In the genomic region with DNA sequence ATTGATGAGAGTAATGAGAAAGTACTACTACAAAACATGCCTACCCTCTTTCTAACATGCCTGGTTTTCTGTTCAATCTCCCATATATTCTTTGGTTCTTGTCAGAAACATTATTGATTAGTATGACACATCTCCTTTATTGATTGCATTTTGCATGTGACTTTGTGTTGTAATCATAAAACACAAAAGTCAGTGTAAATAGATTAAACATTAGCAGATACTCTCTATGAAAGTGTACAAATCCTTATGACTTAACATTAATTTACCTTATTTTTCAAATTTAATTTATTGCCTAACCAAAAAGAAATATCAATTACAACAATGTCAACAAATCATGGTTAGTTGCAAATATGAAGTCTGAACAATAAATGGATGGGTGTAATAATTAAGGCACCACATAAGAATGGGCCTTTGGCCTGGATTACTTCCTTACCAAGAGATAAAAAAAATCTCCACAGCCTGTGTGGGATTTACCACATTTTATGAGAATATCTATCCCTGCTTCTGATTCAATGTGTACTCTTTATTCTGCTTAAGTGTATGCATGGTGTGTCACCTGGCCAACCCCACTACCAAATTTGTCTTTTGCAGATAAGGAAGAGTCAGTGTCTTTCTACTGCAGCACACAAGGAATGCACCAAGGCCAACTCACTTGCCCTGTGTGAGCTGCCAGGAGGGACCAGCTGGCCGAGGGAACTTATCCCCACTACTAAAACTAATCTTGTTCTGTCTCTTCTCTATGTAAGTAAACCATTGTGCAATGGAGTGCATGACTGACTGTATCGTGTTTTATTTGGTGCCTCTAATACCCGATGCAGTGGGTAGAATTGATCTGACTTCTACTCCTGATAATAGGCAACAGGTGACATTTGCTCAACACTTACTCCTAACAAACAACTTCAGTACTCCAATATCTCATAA, we compare ENCODE assay signal across 22 cellular contexts.
DNase-seq lines count a peak whose midpoint lies in the region; ATAC-seq, FAIRE-seq and TF ChIP-seq lines count a peak whose summit lies in the region.
"Had no signal": no experiment of that assay in that cellular context is flagged by ENCODE, and none has a peak within 500 bp of the region (broad histone marks: within the 10 kb centered on the region; RNA-seq: fewer than 3 reads in every experiment).

No MANE protein-coding gene starts in this region.

- peaks cover 0 to 16% (median 8%) of the 10 kb centered on the region in 4 donors for H3K4me1 ChIP-seq in right lobe of liver
- H3K4me1 ChIP-seq in HepG2 (ENCODE audit: insufficient read depth, low read length) = no peaks in the 10 kb centered on the region
- no peaks in the 10 kb centered on the region for H3K4me1 ChIP-seq in HEK293 (ENCODE audit: control insufficient read depth, insufficient read depth, low read length)
- no peaks in the 10 kb centered on the region for H3K4me1 ChIP-seq in uterus
- H3K4me1 ChIP-seq: BLaER1, Caco-2 had no signal

- no peak for TF ChIP-seq EP300 in HepG2 (IDR thresholded peaks at IDR 0.05; ENCODE audit: low read depth in 2 of 2, low read length in 2 of 2)
- no peak for TF ChIP-seq EP300 in HepG2 (CRISPR knock-in tag; IDR thresholded peaks at IDR 0.05; ENCODE audit: borderline replicate concordance)

- no peaks in the 10 kb centered on the region for H4K20me1 ChIP-seq in HepG2 (ENCODE audit: insufficient read depth, low read length)
- no peaks in the 10 kb centered on the region for H4K20me1 ChIP-seq in SU-DHL-6 (ENCODE audit: low read depth, low read length)
- H4K20me1 ChIP-seq: BLaER1 had no signal

- no peak for TF ChIP-seq POLR2A in right lobe of liver (IDR thresholded peaks at IDR 0.05)
- no peak for TF ChIP-seq POLR2A in HepG2 (IDR thresholded peaks at IDR 0.05; ENCODE audit: insufficient read depth in 1 of 2, low read depth in 2 of 2, low read length in 2 of 2)
- TF ChIP-seq POLR2A in uterus (IDR thresholded peaks at IDR 0.05) = no peak

- POLR2A ChIA-PET in HepG2 (lab: Yijun Ruan, JAX) (no interaction called here), HEK293 (lab: Yijun Ruan, JAX) (no interaction called here)

- no peak for FAIRE-seq in HepG2 (lab: Jason Lieb, UNC)
- FAIRE-seq: GM12891, GM18507, H1 had no signal

- CTCF ChIA-PET in HepG2 (lab: Yijun Ruan, JAX; ENCODE audit: low intra/inter-chr PET ratio, low total read pairs) (no interaction called here), HEK293 (lab: Yijun Ruan, JAX) (no interaction called here)

- H3K36me3 ChIP-seq in right lobe of liver = no peaks in the 10 kb centered on the region
- H3K36me3 ChIP-seq in HepG2 (replicated peaks in 1 of 2; ENCODE audit: control insufficient read depth in 1 of 2, insufficient read depth in 2 of 2, low read length in 2 of 2) = no peaks in the 10 kb centered on the region
- no peaks in the 10 kb centered on the region for H3K36me3 ChIP-seq in HEK293 (ENCODE audit: control insufficient read depth in 2 of 2, insufficient read depth in 1 of 2, low read length in 2 of 2)
- peaks cover 5% of the 10 kb centered on the region; the same call in 1 of the 2 replicates for H3K36me3 ChIP-seq in SU-DHL-6 (ENCODE audit: low read length)
- no peaks in the 10 kb centered on the region for H3K36me3 ChIP-seq in uterus
- H3K36me3 ChIP-seq: BLaER1 had no signal

- H3K79me2 ChIP-seq in HepG2 (ENCODE audit: insufficient read depth, low read length) = no peaks in the 10 kb centered on the region
- no peaks in the 10 kb centered on the region for H3K79me2 ChIP-seq in SU-DHL-6 (ENCODE audit: insufficient read depth, low read length)

- TF ChIP-seq CTCF in right lobe of liver (IDR thresholded peaks at IDR 0.05) = no peak
- TF ChIP-seq CTCF in HepG2 (CRISPR knock-in tag; IDR thresholded peaks at IDR 0.05) = no peak
- TF ChIP-seq CTCF in HEK293 (tag by site-specific recombination; IDR thresholded peaks at IDR 0.05) = no peak
- no peak for TF ChIP-seq CTCF in SU-DHL-6 (IDR thresholded peaks at IDR 0.05; ENCODE audit: insufficient read depth, low read length, poor library complexity, severe bottlenecking)
- TF ChIP-seq CTCF in uterus (IDR thresholded peaks at IDR 0.05) = no peak

- no TSS peak for BruUV-seq in HepG2 (replicated peaks; lab: Mats Ljungman, UMichigan)

- H3K27ac ChIP-seq in right lobe of liver (no peak overlapping the region), HepG2 (ENCODE audit: extremely low read length, insufficient read depth, low read length) (no peak overlapping the region), HEK293 (ENCODE audit: extremely low read depth, low read depth, low read length) (no peak overlapping the region), SU-DHL-6 (ENCODE audit: low read depth, low read length) (no peak overlapping the region), uterus (no peak overlapping the region)
- H3K27ac ChIP-seq: BLaER1, C4-2B, GM23248 had no signal

- H3K4me3 ChIP-seq in right lobe of liver (no peak overlapping the region), HepG2 (replicated peaks in 1 of 3; ENCODE audit: insufficient read depth in 1 of 3, low read depth in 2 of 3, low read length in 3 of 3) (no peak overlapping the region), HEK293 (ENCODE audit: low read depth, low read length) (no peak overlapping the region), SU-DHL-6 (ENCODE audit: insufficient read depth, low read length, poor library complexity, severe bottlenecking) (no peak overlapping the region), uterus (no peak overlapping the region)
- H3K4me3 ChIP-seq: BLaER1, GM23248 had no signal

- ATAC-seq in right lobe of liver (peak; percentile 66 to 86 (median 71)), HepG2 (no peak)
- ATAC-seq: CD8-positive, alpha-beta T cell; HCT116 had no signal

- TF ChIP-seq RAD21 in HepG2 (CRISPR knock-in tag; IDR thresholded peaks at IDR 0.05) = no peak

- no peak overlapping the region for H3K9ac ChIP-seq in HepG2 (ENCODE audit: insufficient read depth, low read depth, low read length)
- H3K9ac ChIP-seq in SU-DHL-6 (ENCODE audit: low read length) = no peak overlapping the region
- H3K9ac ChIP-seq: BLaER1, GM23248 had no signal

- H3K9me3 ChIP-seq in right lobe of liver (no peaks in the 10 kb centered on the region), HepG2 (ENCODE audit: low read length) (peaks cover 58% of the 10 kb centered on the region), HEK293 (ENCODE audit: control insufficient read depth, insufficient read depth, low read depth, low read length) (no peaks in the 10 kb centered on the region), SU-DHL-6 (ENCODE audit: insufficient read depth, low read length) (no peaks in the 10 kb centered on the region), uterus (no peaks in the 10 kb centered on the region)
- H3K9me3 ChIP-seq: BLaER1, Caco-2 had no signal

- H3K4me2 ChIP-seq in HepG2 (ENCODE audit: low read depth, low read length) (no peak overlapping the region), SU-DHL-6 (ENCODE audit: low read depth, low read length, poor library complexity, severe bottlenecking) (no peak overlapping the region)
- H3K4me2 ChIP-seq: BLaER1 had no signal

- no peak for DNase-seq in right lobe of liver
- DNase-seq in HepG2 (ENCODE audit: low spot score) = no peak
- no peak for DNase-seq in GDM1 (lab: John Stamatoyannopoulos, UW)
- no peak for DNase-seq in uterus
- no peak for DNase-seq in globus pallidus (ENCODE audit: low spot score)
- DNase-seq: Caco-2; CD4-positive, CD25-positive, alpha-beta regulatory T cell; CD8-positive, alpha-beta T cell; DMS79; EL; GF-D8; GM23248; H9; HFFc6 had no signal

- H3F3A ChIP-seq in SU-DHL-6 (ENCODE audit: insufficient read depth) = no peaks in the 10 kb centered on the region

- H3K27me3 ChIP-seq in right lobe of liver = no peaks in the 10 kb centered on the region
- no peaks in the 10 kb centered on the region for H3K27me3 ChIP-seq in HepG2 (ENCODE audit: control insufficient read depth in 1 of 2, insufficient read depth in 2 of 2, low read length in 2 of 2)
- H3K27me3 ChIP-seq in SU-DHL-6 (ENCODE audit: low read length) = no peaks in the 10 kb centered on the region
- no peaks in the 10 kb centered on the region for H3K27me3 ChIP-seq in uterus
- H3K27me3 ChIP-seq: BLaER1 had no signal

- in situ Hi-C loops in HepG2 (cut with HindIII; ENCODE audit: extremely low pct_ligation_motif_present, low pct_unique_long_range_greater_than_20kb) = no loop called here

- no peaks in the 10 kb centered on the region for H3K9me2 ChIP-seq in SU-DHL-6 (replicated peaks; ENCODE audit: insufficient read depth, low read length)

- intact Hi-C loops in right lobe of liver (cut with DNase I) (no loop called here), HepG2 (cut with micrococcal nuclease; ENCODE audit: unreplicated experiment) (no loop called here), uterus (cut with DNase I; ENCODE audit: low total_unique reads) (no loop called here)

- H2AFZ ChIP-seq in HepG2 (ENCODE audit: low read length) (no peak overlapping the region), SU-DHL-6 (ENCODE audit: low read depth, low read length, severe bottlenecking) (peak overlapping the region; percentile 36)
- H2AFZ ChIP-seq: GM23248 had no signal

- WGBS in right lobe of liver (ENCODE audit: insufficient coverage, low coverage, low lambda C conversion rate, missing lambda C conversion rate) = 38% methylated on average over 3 of the region's 3 CpGs
- 0% methylated on average over 3 of the region's 3 CpGs for WGBS in HepG2 (ENCODE audit: low lambda C conversion rate)

TF ChIP-seq in HepG2, 621 proteins besides CTCF, POLR2A, EP300 and RAD21 (continues in another document):
- TF ChIP-seq MEIS1 (CRISPR knock-in tag; IDR thresholded peaks at IDR 0.05; ENCODE audit: borderline replicate concordance) = no peak
- TF ChIP-seq HNRNPLL (IDR thresholded peaks at IDR 0.05; ENCODE audit: low read depth, low read length, poor library complexity, severe bottlenecking) = no peak
- no peak for TF ChIP-seq ZNF740 (CRISPR knock-in tag; IDR thresholded peaks at IDR 0.05)
- no peak for TF ChIP-seq ZBTB42 (CRISPR knock-in tag; IDR thresholded peaks at IDR 0.05)
- no peak for TF ChIP-seq ZNF598 (CRISPR knock-in tag; IDR thresholded peaks at IDR 0.05; ENCODE audit: borderline replicate concordance)

TF ChIP-seq in HEK293, 187 proteins besides CTCF, POLR2A, EP300 and RAD21:
- no peak for TF ChIP-seq ZNF416 (tag by site-specific recombination; IDR thresholded peaks at IDR 0.05)
- TF ChIP-seq HOXC10 (CRISPR knock-in tag; IDR thresholded peaks at IDR 0.05) = no peak
- 0 out of 2 replicates have a peak, but pooled peaks have one; percentile 12 for TF ChIP-seq SCRT2 (tag by site-specific recombination; IDR thresholded peaks at IDR 0.05)
